ENCODE assay signal across 19 cellular contexts in the genomic region with DNA sequence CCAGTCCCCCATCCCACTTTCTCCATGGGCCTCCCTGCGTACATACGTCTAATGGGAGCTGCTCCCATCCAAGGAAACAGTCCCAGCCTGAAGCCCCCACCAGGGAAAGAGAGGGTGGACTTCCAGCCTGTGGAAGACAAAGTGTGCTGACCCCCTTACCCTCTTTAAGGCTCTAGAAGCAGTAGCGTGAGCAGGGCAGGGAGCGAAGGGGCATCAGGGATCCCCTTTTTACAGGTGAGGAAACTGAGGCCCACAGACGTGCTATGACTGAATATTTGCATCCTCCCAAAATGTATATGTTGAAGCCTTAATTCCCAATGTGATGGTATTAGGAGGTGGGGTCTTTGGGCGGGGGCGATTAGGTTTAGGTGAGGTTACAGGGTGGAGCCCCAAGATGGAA.
"Had no signal": no experiment of that assay in that cellular context is flagged by ENCODE, and none has a peak within 500 bp of the region (broad histone marks: within the 10 kb centered on the region; RNA-seq: fewer than 3 reads in every experiment).

No MANE protein-coding gene starts in this region.

- ATAC-seq: activated CD8-positive, alpha-beta T cell treated with anti-CD3 and anti-CD28 coated beads, Interleukin-2, amount 10 ng/mL, durations not matched to agents 7 days and 5 days; effector memory CD8-positive, alpha-beta T cell; stimulated activated naive B cell treated with anti-CD40 and anti-IgM and Interleukin-4, amounts not matched to agents 10 μg/mL and 1 μg/mL and 100 μg/mL, for 72 hours had no signal

- H3K36me3 ChIP-seq: breast epithelium, thoracic aorta had no signal

- H3K9me3 ChIP-seq: breast epithelium, sigmoid colon, spleen, thoracic aorta, upper lobe of left lung had no signal

- H3K27me3 Mint-ChIP-seq: activated CD4-positive, alpha-beta T cell treated with anti-CD3 and anti-CD28 coated beads, Interleukin-2, amount 10 ng/mL, durations not matched to agents 7 days and 5 days had no signal

- H3K27me3 ChIP-seq: breast epithelium, sigmoid colon, spleen, upper lobe of left lung had no signal

- H3K27ac Mint-ChIP-seq: activated CD4-positive, alpha-beta T cell treated with anti-CD3 and anti-CD28 coated beads, Interleukin-2, amount 10 ng/mL, durations not matched to agents 7 days and 5 days; activated CD8-positive, alpha-beta T cell treated with anti-CD3 and anti-CD28 coated beads, Interleukin-2, amount 10 ng/mL, durations not matched to agents 7 days and 5 days; activated naive CD4-positive, alpha-beta T cell treated with anti-CD3 and anti-CD28 coated beads for 36 hours; activated T-cell treated with anti-CD3 and anti-CD28 coated beads, Interleukin-2, amount 50 U/mL, for 24 hours; naive thymus-derived CD4-positive, alpha-beta T cell; stimulated activated naive B cell treated with anti-CD40 and anti-IgM and Interleukin-4, amounts not matched to agents 10 μg/mL and 1 μg/mL and 100 μg/mL, for 72 hours had no signal

- H3K4me1 ChIP-seq: breast epithelium, sigmoid colon, spleen, upper lobe of left lung had no signal

- H3K36me3 Mint-ChIP-seq: naive thymus-derived CD4-positive, alpha-beta T cell; stimulated activated naive B cell treated with anti-CD40 and anti-IgM and Interleukin-4, amounts not matched to agents 10 μg/mL and 1 μg/mL and 100 μg/mL, for 72 hours had no signal

- DNase-seq: activated CD4-positive, alpha-beta T cell treated with anti-CD3 and anti-CD28 coated beads, Interleukin-2, amount 10 ng/mL, durations not matched to agents 7 days and 5 days; activated CD8-positive, alpha-beta T cell treated with anti-CD3 and anti-CD28 coated beads, Interleukin-2, amount 10 ng/mL, durations not matched to agents 7 days and 5 days; activated naive CD4-positive, alpha-beta T cell treated with anti-CD3 and anti-CD28 coated beads for 36 hours; activated T-cell treated with anti-CD3 and anti-CD28 coated beads, Interleukin-2, amount 50 U/mL, for 24 hours; aorta; dermis blood vessel endothelial cell; effector memory CD8-positive, alpha-beta T cell; foreskin melanocyte; glutamatergic neuron; left ventricle myocardium inferior; naive thymus-derived CD4-positive, alpha-beta T cell; sigmoid colon; spleen; stimulated activated naive B cell treated with anti-CD40 and anti-IgM and Interleukin-4, amounts not matched to agents 10 μg/mL and 1 μg/mL and 100 μg/mL, for 72 hours; T-helper 9 cell; upper lobe of left lung had no signal

- H3K4me1 Mint-ChIP-seq: activated CD4-positive, alpha-beta T cell treated with anti-CD3 and anti-CD28 coated beads, Interleukin-2, amount 10 ng/mL, durations not matched to agents 7 days and 5 days; naive thymus-derived CD4-positive, alpha-beta T cell; stimulated activated naive B cell treated with anti-CD40 and anti-IgM and Interleukin-4, amounts not matched to agents 10 μg/mL and 1 μg/mL and 100 μg/mL, for 72 hours had no signal

- H3K27ac ChIP-seq: breast epithelium, epithelial cell of prostate, left ventricle myocardium inferior, sigmoid colon, spleen, thoracic aorta, upper lobe of left lung had no signal

- H3K4me3 ChIP-seq: breast epithelium, left ventricle myocardium inferior, sigmoid colon, spleen, thoracic aorta, upper lobe of left lung had no signal

- H3K4me3 Mint-ChIP-seq: activated CD4-positive, alpha-beta T cell treated with anti-CD3 and anti-CD28 coated beads, Interleukin-2, amount 10 ng/mL, durations not matched to agents 7 days and 5 days; activated CD8-positive, alpha-beta T cell treated with anti-CD3 and anti-CD28 coated beads, Interleukin-2, amount 10 ng/mL, durations not matched to agents 7 days and 5 days; activated naive CD4-positive, alpha-beta T cell treated with anti-CD3 and anti-CD28 coated beads for 36 hours; activated T-cell treated with anti-CD3 and anti-CD28 coated beads, Interleukin-2, amount 50 U/mL, for 24 hours; effector memory CD8-positive, alpha-beta T cell; naive thymus-derived CD4-positive, alpha-beta T cell; stimulated activated naive B cell treated with anti-CD40 and anti-IgM and Interleukin-4, amounts not matched to agents 10 μg/mL and 1 μg/mL and 100 μg/mL, for 72 hours had no signal

- H3K9me3 Mint-ChIP-seq: activated CD4-positive, alpha-beta T cell treated with anti-CD3 and anti-CD28 coated beads, Interleukin-2, amount 10 ng/mL, durations not matched to agents 7 days and 5 days; activated naive CD4-positive, alpha-beta T cell treated with anti-CD3 and anti-CD28 coated beads for 36 hours; activated T-cell treated with anti-CD3 and anti-CD28 coated beads, Interleukin-2, amount 50 U/mL, for 24 hours; effector memory CD8-positive, alpha-beta T cell; stimulated activated naive B cell treated with anti-CD40 and anti-IgM and Interleukin-4, amounts not matched to agents 10 μg/mL and 1 μg/mL and 100 μg/mL, for 72 hours had no signal
